Comparison of ENCODE assay signal across 8 cellular contexts in the genomic region with DNA sequence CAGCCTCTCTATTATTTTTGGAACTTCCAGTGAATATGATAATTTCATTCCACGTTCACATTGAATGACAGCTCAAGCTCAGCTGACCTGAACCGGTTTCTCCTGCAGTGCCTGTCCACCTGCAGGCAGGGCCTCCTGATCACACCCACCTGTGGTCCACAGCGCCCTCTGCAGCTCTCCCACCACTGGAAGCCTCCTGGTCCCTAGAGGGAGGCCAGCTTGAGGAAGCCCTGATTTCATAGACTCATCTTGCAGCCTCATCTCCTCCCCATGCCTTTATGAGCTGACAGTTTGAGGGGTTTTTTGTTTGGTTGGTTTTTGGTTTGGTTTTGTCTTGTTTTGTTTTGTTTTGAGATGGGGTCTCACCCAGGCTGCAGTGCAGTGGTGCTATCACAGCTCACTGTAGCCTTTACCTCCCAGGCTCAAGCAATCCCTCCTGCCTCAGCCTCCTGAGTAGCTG. TPM values are rescaled to one million over a fixed set of nuclear protein-coding genes. Genes with fewer than 3 reads are reported as not detected.
DNase-seq lines count a peak whose midpoint lies in the region; ATAC-seq, FAIRE-seq and TF ChIP-seq lines count a peak whose summit lies in the region.

No MANE protein-coding gene starts in this region.

- TF ChIP-seq POLR2A in right lobe of liver (IDR thresholded peaks at IDR 0.05) = no peak
- TF ChIP-seq POLR2A in uterus (IDR thresholded peaks at IDR 0.05) = no peak
- no peak for TF ChIP-seq POLR2A in H54 (IDR thresholded peaks at IDR 0.05; ENCODE audit: low read depth, low read length)

- H3K36me3 ChIP-seq in brain microvascular endothelial cell (replicated peaks) (no peaks in the 10 kb centered on the region), right lobe of liver (no peaks in the 10 kb centered on the region), uterus (no peaks in the 10 kb centered on the region)

- no peaks in the 10 kb centered on the region for H3K27me3 ChIP-seq in brain microvascular endothelial cell (replicated peaks)
- no peaks in the 10 kb centered on the region for H3K27me3 ChIP-seq in right lobe of liver
- no peaks in the 10 kb centered on the region for H3K27me3 ChIP-seq in uterus

- in situ Hi-C loops in brain microvascular endothelial cell (cut with HindIII; ENCODE audit: low pct_ligation_motif_present, low sequenced_read_pairs) = no loop called here

- peak; percentile 41 for DNase-seq in EH (ENCODE audit: low read depth)
- peak; percentile 97 for DNase-seq in HT-29 (ENCODE audit: low spot score)
- peak; percentile 28 for DNase-seq in SHP77 treated with DMSO at 0.1 percent for 48 hours (lab: John Stamatoyannopoulos, UW)
- no peak for DNase-seq in brain microvascular endothelial cell
- peak; percentile 72 to 77 (median 75) for DNase-seq in right lobe of liver
- DNase-seq in uterus = peak in 1 of 2 donors; percentile 65
- DNase-seq in H54 (ENCODE audit: insufficient read length, low spot score) = no peak

- FAIRE-seq in H54 (lab: Jason Lieb, UNC) = no peak

- H3K9me3 ChIP-seq in right lobe of liver = no peaks in the 10 kb centered on the region
- no peaks in the 10 kb centered on the region for H3K9me3 ChIP-seq in uterus

- ATAC-seq in right lobe of liver = peak; percentile 59 to 63 (median 63)
- no peak for ATAC-seq in HG03354 (IDR thresholded peaks at IDR 0.05; ENCODE audit: poor library complexity, severe bottlenecking, unreplicated experiment)

- no peak overlapping the region for H3K4me3 ChIP-seq in brain microvascular endothelial cell (ENCODE audit: low read depth, low read length)
- H3K4me3 ChIP-seq in right lobe of liver = no peak overlapping the region
- no peak overlapping the region for H3K4me3 ChIP-seq in uterus

- TF ChIP-seq CTCF in brain microvascular endothelial cell (IDR thresholded peaks at IDR 0.05; ENCODE audit: low read depth, low read length, missing control alignments) = peak; percentile 67
- TF ChIP-seq CTCF in right lobe of liver (IDR thresholded peaks at IDR 0.05) = peak; percentile 47 to 53 (median 47)
- peak; percentile 33 to 66 (median 52) for TF ChIP-seq CTCF in uterus (IDR thresholded peaks at IDR 0.05)

- H3K4me1 ChIP-seq in right lobe of liver (peaks cover 0 to 19% (median 9%) of the 10 kb centered on the region in 4 donors), uterus (peaks cover 4 to 22% of the 10 kb centered on the region in 2 donors)

- intact Hi-C loops in right lobe of liver (cut with DNase I) = loop anchor here in 1 of 2 donors (10.0 kb wide), 1 partner anchor 46 kb away; no protein-coding TSS in a partner anchor
- intact Hi-C loops in uterus (cut with DNase I; ENCODE audit: low total_unique reads) = no loop called here

- no peak overlapping the region for H3K27ac ChIP-seq in brain microvascular endothelial cell
- H3K27ac ChIP-seq in right lobe of liver = no peak overlapping the region
- peak overlapping the region; percentile 97 to 98 for H3K27ac ChIP-seq in uterus

- 8% methylated on average over 3 of the region's 3 CpGs for WGBS in right lobe of liver (ENCODE audit: insufficient coverage, low coverage, low lambda C conversion rate, missing lambda C conversion rate)

RNA-seq across cellular contexts. Expression of a gene that starts 29.9 kb away (rescaled TPM):
- total RNA-seq in HT-29 (2014; rRNA removed; shearing (Covaris generic)) = 1,827 and 2,040 TPM in 2 replicates
- total RNA-seq in right lobe of liver (1,000 to 10,000 TPM; 2,716 to 5,163 (median 3,933) TPM), uterus (over 10,000 TPM in 3 of 4 donors, 1,000 to 10,000 TPM in 1; 6,732 to 19,335 (median 13,886) TPM)

RNA-seq across cellular contexts. Expression of a gene that starts 46.3 kb away (rescaled TPM):
- 50.1 and 61.5 TPM in 2 replicates for total RNA-seq in HT-29 (2014; rRNA removed; shearing (Covaris generic))
- total RNA-seq in right lobe of liver = 1,000 to 10,000 TPM in 2 of 6 experiments, 100 to 1,000 TPM in 4; 202 to 1,225 (median 767) TPM
- total RNA-seq in uterus = 100 to 1,000 TPM in 3 of 4 donors, 10 to 100 TPM in 1; 33.6 to 932 (median 120) TPM

RNA-seq across cellular contexts. Expression of a gene that starts 56.0 kb away (rescaled TPM):
- 177 and 182 TPM in 2 replicates for total RNA-seq in HT-29 (2014; rRNA removed; shearing (Covaris generic))
- total RNA-seq in right lobe of liver (10 to 100 TPM; 51.3 to 82.3 (median 57.0) TPM), uterus (100 to 1,000 TPM in 1 of 4 donors, 10 to 100 TPM in 3; 28.8 to 101 (median 70.1) TPM)

Comparison
In these comparisons a context has a peak if more than half of its experiments do, and no peak if none do; other contexts are left out.
1. DNase-seq: peak in EH (single experiment), HT-29 (single experiment), SHP77 treated with DMSO at 0.1 percent for 48 hours (single experiment) and right lobe of liver (3 of 3); none in brain microvascular endothelial cell (single experiment) and H54 (single experiment).
2. H3K27ac ChIP-seq: peak in uterus (2 of 2); none in brain microvascular endothelial cell (single experiment) and right lobe of liver (0 of 3).
3. Peak in every context shown above with its lines, with median percentiles within 50 percentile points of each other: CTCF ChIP-seq.